Comparison of ENCODE assay signal across 1 cellular context in the genomic region with DNA sequence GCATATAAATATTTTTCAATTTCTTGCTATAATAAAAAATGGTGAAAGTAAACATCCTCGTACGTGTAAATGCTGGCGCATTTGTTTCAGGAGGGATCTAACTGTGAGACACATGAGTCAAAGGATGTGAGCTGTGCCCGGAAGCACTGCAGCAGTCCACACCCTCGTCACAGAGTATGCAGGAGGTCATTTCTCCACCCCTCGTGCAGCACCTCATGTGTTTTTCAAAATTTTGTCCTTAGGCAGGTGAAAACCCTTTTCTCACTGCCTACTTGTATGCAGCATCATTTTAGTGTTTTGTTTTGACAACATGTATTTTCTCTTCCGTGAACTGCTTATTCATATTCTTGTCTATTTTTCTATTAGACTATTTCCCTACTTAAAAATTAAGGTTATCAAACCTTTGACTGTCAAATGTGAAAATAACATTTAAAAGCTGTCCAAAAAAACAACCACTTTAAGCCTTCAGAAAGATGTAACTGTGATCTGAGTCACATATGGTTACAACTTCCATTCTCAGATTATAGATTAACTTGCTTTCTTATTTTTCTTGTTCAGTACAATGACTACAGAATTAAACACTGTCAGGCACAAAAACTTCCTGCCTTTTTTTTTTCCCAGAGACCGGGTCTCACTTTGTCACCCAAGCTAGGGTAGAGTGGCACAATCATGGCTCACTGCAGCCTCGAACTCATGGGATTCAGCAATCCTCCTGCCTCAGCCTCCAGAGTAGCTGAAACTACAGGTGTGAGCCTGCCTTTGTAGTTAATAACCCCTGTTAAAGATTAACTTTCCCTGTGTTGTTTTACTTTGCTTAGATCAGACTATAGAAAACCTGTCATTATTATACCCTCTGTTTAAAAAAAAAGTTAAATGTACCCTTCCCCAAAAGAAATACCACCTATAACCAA.
TF ChIP-seq lines count a peak whose summit lies in the region.

No MANE protein-coding gene starts in this region.

TF ChIP-seq in A549, 52 proteins besides CTCF, POLR2A, EP300 and RAD21 (continued from another document):
- TF ChIP-seq, protein P1, sequence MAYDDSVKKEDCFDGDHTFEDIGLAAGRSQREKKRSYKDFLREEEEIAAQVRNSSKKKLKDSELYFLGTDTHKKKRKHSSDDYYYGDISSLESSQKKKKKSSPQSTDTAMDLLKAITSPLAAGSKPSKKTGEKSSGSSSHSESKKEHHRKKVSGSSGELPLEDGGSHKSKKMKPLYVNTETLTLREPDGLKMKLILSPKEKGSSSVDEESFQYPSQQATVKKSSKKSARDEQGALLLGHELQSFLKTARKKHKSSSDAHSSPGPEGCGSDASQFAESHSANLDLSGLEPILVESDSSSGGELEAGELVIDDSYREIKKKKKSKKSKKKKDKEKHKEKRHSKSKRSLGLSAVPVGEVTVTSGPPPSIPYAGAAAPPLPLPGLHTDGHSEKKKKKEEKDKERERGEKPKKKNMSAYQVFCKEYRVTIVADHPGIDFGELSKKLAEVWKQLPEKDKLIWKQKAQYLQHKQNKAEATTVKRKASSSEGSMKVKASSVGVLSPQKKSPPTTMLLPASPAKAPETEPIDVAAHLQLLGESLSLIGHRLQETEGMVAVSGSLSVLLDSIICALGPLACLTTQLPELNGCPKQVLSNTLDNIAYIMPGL (CRISPR knock-in tag; IDR thresholded peaks at IDR 0.05; ENCODE audit: borderline replicate concordance) = no peak
- no peak for TF ChIP-seq REST (IDR thresholded peaks at IDR 0.05)
- TF ChIP-seq, protein P2, sequence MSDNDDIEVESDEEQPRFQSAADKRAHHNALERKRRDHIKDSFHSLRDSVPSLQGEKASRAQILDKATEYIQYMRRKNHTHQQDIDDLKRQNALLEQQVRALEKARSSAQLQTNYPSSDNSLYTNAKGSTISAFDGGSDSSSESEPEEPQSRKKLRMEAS (IDR thresholded peaks at IDR 0.05) = peak; percentile 89
- TF ChIP-seq CEBPB (IDR thresholded peaks at IDR 0.05) = no peak
- TF ChIP-seq FOSL2 (IDR thresholded peaks at IDR 0.05) = no peak
- peak; percentile 44 for TF ChIP-seq FOSL2 (CRISPR knock-in tag; IDR thresholded peaks at IDR 0.05)
- peak; percentile 35; the same call in 1 of the 2 replicates for TF ChIP-seq GATA3 (IDR thresholded peaks at IDR 0.05; ENCODE audit: borderline replicate concordance)
- no peak for TF ChIP-seq TP53 (CRISPR knock-in tag; IDR thresholded peaks at IDR 0.05)
- TF ChIP-seq, protein P3, sequence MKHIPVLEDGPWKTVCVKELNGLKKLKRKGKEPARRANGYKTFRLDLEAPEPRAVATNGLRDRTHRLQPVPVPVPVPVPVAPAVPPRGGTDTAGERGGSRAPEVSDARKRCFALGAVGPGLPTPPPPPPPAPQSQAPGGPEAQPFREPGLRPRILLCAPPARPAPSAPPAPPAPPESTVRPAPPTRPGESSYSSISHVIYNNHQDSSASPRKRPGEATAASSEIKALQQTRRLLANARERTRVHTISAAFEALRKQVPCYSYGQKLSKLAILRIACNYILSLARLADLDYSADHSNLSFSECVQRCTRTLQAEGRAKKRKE (CRISPR knock-in tag; IDR thresholded peaks at IDR 0.05; ENCODE audit: low read depth) = 0 out of 2 replicates have a peak, but pooled peaks have one; percentile 46
- TF ChIP-seq RCOR1 (IDR thresholded peaks at IDR 0.05; ENCODE audit: low read depth, low read length) = no peak
- peak; percentile 30; the same call in 1 of the 2 replicates for TF ChIP-seq MYC (IDR thresholded peaks at IDR 0.05; ENCODE audit: borderline replicate concordance, low read length)
- TF ChIP-seq EHF (CRISPR knock-in tag; IDR thresholded peaks at IDR 0.05) = no peak
- TF ChIP-seq FOSB (CRISPR knock-in tag; IDR thresholded peaks at IDR 0.05) = no peak
- 0 out of 2 replicates have a peak, but pooled peaks have one; percentile 31 for TF ChIP-seq JUNB (IDR thresholded peaks at IDR 0.05)
- TF ChIP-seq EHMT2 (IDR thresholded peaks at IDR 0.05; ENCODE audit: low read depth) = no peak
- TF ChIP-seq HDAC2 (IDR thresholded peaks at IDR 0.05) = no peak
- no peak for TF ChIP-seq NPAS2 (CRISPR knock-in tag; IDR thresholded peaks at IDR 0.05; ENCODE audit: borderline replicate concordance)
- no peak for TF ChIP-seq CBX8 (IDR thresholded peaks at IDR 0.05)
- TF ChIP-seq, protein P4, sequence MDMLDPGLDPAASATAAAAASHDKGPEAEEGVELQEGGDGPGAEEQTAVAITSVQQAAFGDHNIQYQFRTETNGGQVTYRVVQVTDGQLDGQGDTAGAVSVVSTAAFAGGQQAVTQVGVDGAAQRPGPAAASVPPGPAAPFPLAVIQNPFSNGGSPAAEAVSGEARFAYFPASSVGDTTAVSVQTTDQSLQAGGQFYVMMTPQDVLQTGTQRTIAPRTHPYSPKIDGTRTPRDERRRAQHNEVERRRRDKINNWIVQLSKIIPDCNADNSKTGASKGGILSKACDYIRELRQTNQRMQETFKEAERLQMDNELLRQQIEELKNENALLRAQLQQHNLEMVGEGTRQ (IDR thresholded peaks at IDR 0.05) = no peak
- TF ChIP-seq HOXB13 (CRISPR knock-in tag; IDR thresholded peaks at IDR 0.05; ENCODE audit: low read depth) = no peak
- no peak for TF ChIP-seq KDM5A (IDR thresholded peaks at IDR 0.05)
- TF ChIP-seq CHD4 (IDR thresholded peaks at IDR 0.05; ENCODE audit: borderline replicate concordance) = no peak
- no peak for TF ChIP-seq ZC3H11A (IDR thresholded peaks at IDR 0.05)
- TF ChIP-seq POLR2AphosphoS2 (conservative IDR thresholded peaks at IDR 0.05; ENCODE audit: low read length) = no peak
- no peak for TF ChIP-seq SREBF2 (IDR thresholded peaks at IDR 0.05)
- TF ChIP-seq E2F6 (IDR thresholded peaks at IDR 0.05; ENCODE audit: borderline replicate concordance, low read depth) = peak; percentile 85
- TF ChIP-seq, protein P5, sequence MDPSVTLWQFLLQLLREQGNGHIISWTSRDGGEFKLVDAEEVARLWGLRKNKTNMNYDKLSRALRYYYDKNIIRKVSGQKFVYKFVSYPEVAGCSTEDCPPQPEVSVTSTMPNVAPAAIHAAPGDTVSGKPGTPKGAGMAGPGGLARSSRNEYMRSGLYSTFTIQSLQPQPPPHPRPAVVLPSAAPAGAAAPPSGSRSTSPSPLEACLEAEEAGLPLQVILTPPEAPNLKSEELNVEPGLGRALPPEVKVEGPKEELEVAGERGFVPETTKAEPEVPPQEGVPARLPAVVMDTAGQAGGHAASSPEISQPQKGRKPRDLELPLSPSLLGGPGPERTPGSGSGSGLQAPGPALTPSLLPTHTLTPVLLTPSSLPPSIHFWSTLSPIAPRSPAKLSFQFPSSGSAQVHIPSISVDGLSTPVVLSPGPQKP (IDR thresholded peaks at IDR 0.05; ENCODE audit: low read depth, low read length) = no peak
